19 cellular contexts compared by ENCODE assay signal in genomic region chr2:127256866-127257265, GRCh38. TPM values are rescaled to one million over a fixed set of nuclear protein-coding genes. Genes with fewer than 3 reads are reported as not detected.
A peak's percentile ranks its signal among the peaks of the same experiment; 100 is the strongest.
DNase-seq lines count a peak whose midpoint lies in the region; ATAC-seq and TF ChIP-seq lines count a peak whose summit lies in the region.
"Had no signal": no experiment of that assay in that cellular context is flagged by ENCODE, and none has a peak within 500 bp of the region (broad histone marks: within the 10 kb centered on the region; RNA-seq: fewer than 3 reads in every experiment).

No MANE protein-coding gene starts in this region.

- no peak overlapping the region for H3K4me3 Mint-ChIP-seq in activated naive CD8-positive, alpha-beta T cell
- no peak overlapping the region for H3K4me3 Mint-ChIP-seq in activated naive CD8-positive, alpha-beta T cell treated with anti-CD3 and anti-CD28 coated beads, Interleukin-2, amount 50 U/mL, for 24 hours
- H3K4me3 Mint-ChIP-seq in endothelial cell (ENCODE audit: unreplicated experiment): peak overlapping the region; percentile 18
- no peak overlapping the region for H3K4me3 Mint-ChIP-seq in stimulated activated effector memory CD8-positive, alpha-beta T cell treated with anti-CD3 and anti-CD28 coated beads, Interleukin-12 subunit alpha, Interleukin-12 subunit beta, amount 100 ng/mL, for 72 hours
- H3K4me3 Mint-ChIP-seq in CD8-positive, alpha-beta memory T cell: no peak overlapping the region

- H3K27me3 Mint-ChIP-seq in activated naive CD8-positive, alpha-beta T cell: no peaks in the 10 kb centered on the region
- no peaks in the 10 kb centered on the region for H3K27me3 Mint-ChIP-seq in activated naive CD8-positive, alpha-beta T cell treated with anti-CD3 and anti-CD28 coated beads, Interleukin-2, amount 50 U/mL, for 24 hours
- H3K27me3 Mint-ChIP-seq in endothelial cell (ENCODE audit: unreplicated experiment): peaks cover 1% of the 10 kb centered on the region
- H3K27me3 Mint-ChIP-seq in CD8-positive, alpha-beta memory T cell: no peaks in the 10 kb centered on the region

- no peak for DNase-seq in activated naive CD8-positive, alpha-beta T cell treated with anti-CD3 and anti-CD28 coated beads, Interleukin-2, amount 50 U/mL, for 24 hours
- DNase-seq in HL-60 (ENCODE audit: low read depth in 1 of 2, low spot score in 1 of 2) (peak in 1 of 2 experiments; percentile 20), endothelial cell (ENCODE audit: low spot score) (no peak), RKO (ENCODE audit: low spot score) (no peak)
- no peak for DNase-seq in stimulated activated effector memory CD8-positive, alpha-beta T cell treated with anti-CD3 and anti-CD28 coated beads, Interleukin-12 subunit alpha, Interleukin-12 subunit beta, amount 100 ng/mL, for 72 hours (ENCODE audit: low spot score in 2 of 2)
- DNase-seq in CD8-positive, alpha-beta memory T cell: no peak
- DNase-seq: H7, IMR-90, Karpas-422, MM.1S, NCI-H1092 treated with DMSO at 0.1 percent for 48 hours, NCI-H146, NCI-H2029 treated with DMSO at 0.1 percent for 48 hours, NCI-H2171, NCI-H526, Right ventricle myocardium superior had no signal

- H3K27me3 ChIP-seq in HL-60 (ENCODE audit: insufficient read depth, poor library complexity, severe bottlenecking): no peaks in the 10 kb centered on the region
- no peaks in the 10 kb centered on the region for H3K27me3 ChIP-seq in CD8-positive, alpha-beta memory T cell (ENCODE audit: insufficient read depth, low read length, poor library complexity, severe bottlenecking)
- H3K27me3 ChIP-seq: BLaER1 had no signal

- no peaks in the 10 kb centered on the region for H3K9me3 ChIP-seq in CD8-positive, alpha-beta memory T cell (ENCODE audit: low read length)
- H3K9me3 ChIP-seq: BLaER1 had no signal

- H3K4me3 ChIP-seq in HL-60 (replicated peaks; ENCODE audit: insufficient read depth, low read length): no peak overlapping the region
- no peak overlapping the region for H3K4me3 ChIP-seq in CD8-positive, alpha-beta memory T cell (ENCODE audit: low read length)
- H3K4me3 ChIP-seq: BLaER1, SK-N-MC had no signal

- CTCF ChIA-PET in CD8-positive, alpha-beta memory T cell (lab: Charles Lee): no interaction called here

- TF ChIP-seq CTCF in HL-60 (IDR thresholded peaks at IDR 0.05; ENCODE audit: insufficient read depth, low read length) (no peak), endothelial cell (IDR thresholded peaks at IDR 0.05; ENCODE audit: unreplicated experiment) (no peak)

- 0 out of 2 replicates have a peak overlapping the region, but pooled peaks have one; percentile 0 for H3K27ac ChIP-seq in HL-60 (replicated peaks)
- H3K27ac ChIP-seq in CD8-positive, alpha-beta memory T cell (ENCODE audit: low read depth, low read length): no peak overlapping the region
- H3K27ac ChIP-seq: BLaER1, SK-N-MC had no signal

- peak overlapping the region; percentile 50 for H3K27ac Mint-ChIP-seq in activated naive CD8-positive, alpha-beta T cell
- no peak overlapping the region for H3K27ac Mint-ChIP-seq in activated naive CD8-positive, alpha-beta T cell treated with anti-CD3 and anti-CD28 coated beads, Interleukin-2, amount 50 U/mL, for 24 hours
- H3K27ac Mint-ChIP-seq in endothelial cell (ENCODE audit: unreplicated experiment): no peak overlapping the region
- peak overlapping the region; percentile 6 for H3K27ac Mint-ChIP-seq in stimulated activated effector memory CD8-positive, alpha-beta T cell treated with anti-CD3 and anti-CD28 coated beads, Interleukin-12 subunit alpha, Interleukin-12 subunit beta, amount 100 ng/mL, for 72 hours
- H3K27ac Mint-ChIP-seq in CD8-positive, alpha-beta memory T cell: peak overlapping the region in 2 of 8 donors; percentile 57 to 82

- H3K4me1 ChIP-seq in CD8-positive, alpha-beta memory T cell (ENCODE audit: insufficient read depth, low read length): no peaks in the 10 kb centered on the region
- H3K4me1 ChIP-seq: BLaER1 had no signal

- POLR2A ChIA-PET in CD8-positive, alpha-beta memory T cell (lab: Charles Lee): no interaction called here

- peaks cover 14% of the 10 kb centered on the region for H3K36me3 Mint-ChIP-seq in activated naive CD8-positive, alpha-beta T cell
- H3K36me3 Mint-ChIP-seq in activated naive CD8-positive, alpha-beta T cell treated with anti-CD3 and anti-CD28 coated beads, Interleukin-2, amount 50 U/mL, for 24 hours (ENCODE audit: low read depth): peaks cover 19% of the 10 kb centered on the region
- H3K36me3 Mint-ChIP-seq in endothelial cell (ENCODE audit: low read depth, unreplicated experiment): peaks cover 44% of the 10 kb centered on the region
- peaks cover 54% of the 10 kb centered on the region for H3K36me3 Mint-ChIP-seq in stimulated activated effector memory CD8-positive, alpha-beta T cell treated with anti-CD3 and anti-CD28 coated beads, Interleukin-12 subunit alpha, Interleukin-12 subunit beta, amount 100 ng/mL, for 72 hours
- H3K36me3 Mint-ChIP-seq in CD8-positive, alpha-beta memory T cell: peaks cover 7 to 67% (median 29%) of the 10 kb centered on the region in 3 donors

- peaks cover 29% of the 10 kb centered on the region for H3K36me3 ChIP-seq in CD8-positive, alpha-beta memory T cell (ENCODE audit: insufficient read depth, low read length)

- H3K4me1 Mint-ChIP-seq in activated naive CD8-positive, alpha-beta T cell (ENCODE audit: low read depth): peaks cover 6% of the 10 kb centered on the region
- H3K4me1 Mint-ChIP-seq in activated naive CD8-positive, alpha-beta T cell treated with anti-CD3 and anti-CD28 coated beads, Interleukin-2, amount 50 U/mL, for 24 hours: no peaks in the 10 kb centered on the region
- peaks cover 17% of the 10 kb centered on the region for H3K4me1 Mint-ChIP-seq in endothelial cell (ENCODE audit: unreplicated experiment)
- H3K4me1 Mint-ChIP-seq in stimulated activated effector memory CD8-positive, alpha-beta T cell treated with anti-CD3 and anti-CD28 coated beads, Interleukin-12 subunit alpha, Interleukin-12 subunit beta, amount 100 ng/mL, for 72 hours: no peaks in the 10 kb centered on the region
- peaks cover 0 to 5% (median 0%) of the 10 kb centered on the region in 3 donors for H3K4me1 Mint-ChIP-seq in CD8-positive, alpha-beta memory T cell

- no peaks in the 10 kb centered on the region for H3K9me3 Mint-ChIP-seq in activated naive CD8-positive, alpha-beta T cell (ENCODE audit: low read depth)
- no peaks in the 10 kb centered on the region for H3K9me3 Mint-ChIP-seq in activated naive CD8-positive, alpha-beta T cell treated with anti-CD3 and anti-CD28 coated beads, Interleukin-2, amount 50 U/mL, for 24 hours
- H3K9me3 Mint-ChIP-seq in endothelial cell (ENCODE audit: unreplicated experiment): no peaks in the 10 kb centered on the region
- no peaks in the 10 kb centered on the region for H3K9me3 Mint-ChIP-seq in stimulated activated effector memory CD8-positive, alpha-beta T cell treated with anti-CD3 and anti-CD28 coated beads, Interleukin-12 subunit alpha, Interleukin-12 subunit beta, amount 100 ng/mL, for 72 hours
- H3K9me3 Mint-ChIP-seq in CD8-positive, alpha-beta memory T cell: no peaks in the 10 kb centered on the region

- ATAC-seq in activated naive CD8-positive, alpha-beta T cell treated with anti-CD3 and anti-CD28 coated beads, Interleukin-2, amount 50 U/mL, for 24 hours: no peak
- no peak for ATAC-seq in stimulated activated effector memory CD8-positive, alpha-beta T cell treated with anti-CD3 and anti-CD28 coated beads, Interleukin-12 subunit alpha, Interleukin-12 subunit beta, amount 100 ng/mL, for 72 hours

RNA-seq across cellular contexts. Expression of gene CYP27C1, which starts 36.8 kb away (rescaled TPM):
- total RNA-seq in endothelial cell (ENCODE audit: unreplicated experiment): 6.4 TPM
- total RNA-seq in CD8-positive, alpha-beta memory T cell: not detected
- not detected for polyA plus RNA-seq in CD8-positive, alpha-beta memory T cell
- total RNA-seq: IMR-90, Right ventricle myocardium superior had no signal
- polyA plus RNA-seq: IMR-90 had no signal

RNA-seq across cellular contexts. Expression of gene ERCC3, which starts 37.1 kb away (rescaled TPM):
- 45.1 TPM for total RNA-seq in endothelial cell (ENCODE audit: unreplicated experiment)
- 10 to 100 TPM; 52.8 to 58.1 TPM for total RNA-seq in CD8-positive, alpha-beta memory T cell
- polyA plus RNA-seq in CD8-positive, alpha-beta memory T cell: 33.4 TPM

Comparison
In these comparisons a context has a peak if more than half of its experiments do, and no peak if none do; other contexts are left out.
1. H3K27ac Mint-ChIP-seq: peak in activated naive CD8-positive, alpha-beta T cell (single experiment) and stimulated activated effector memory CD8-positive, alpha-beta T cell treated with anti-CD3 and anti-CD28 coated beads, Interleukin-12 subunit alpha, Interleukin-12 subunit beta, amount 100 ng/mL, for 72 hours (single experiment); none in activated naive CD8-positive, alpha-beta T cell treated with anti-CD3 and anti-CD28 coated beads, Interleukin-2, amount 50 U/mL, for 24 hours (single experiment) and endothelial cell (single experiment).